15 cellular contexts compared by ENCODE assay signal in genomic region chr10:70515035-70515702, GRCh38. TPM values are rescaled to one million over a fixed set of nuclear protein-coding genes. Genes with fewer than 3 reads are reported as not detected.
A peak's percentile ranks its signal among the peaks of the same experiment; 100 is the strongest.
DNase-seq lines count a peak whose midpoint lies in the region; ATAC-seq and TF ChIP-seq lines count a peak whose summit lies in the region.
"Had no signal": no experiment of that assay in that cellular context is flagged by ENCODE, and none has a peak within 500 bp of the region (broad histone marks: within the 10 kb centered on the region; RNA-seq: fewer than 3 reads in every experiment).

No MANE protein-coding gene starts in this region.

- WGBS in psoas muscle, 3 donors: 46 to 54% (median 49%) methylated on average over 8 of the region's 8 CpGs
- WGBS in transverse colon (ENCODE audit: low coverage in 1 of 2), 2 donors: 75% methylated on average over 8 of the region's 8 CpGs; no CpG with 5 or more reads in 1 of the 2 donors

- no peaks in the 10 kb centered on the region for H3K36me3 Mint-ChIP-seq in MCF 10A (ENCODE audit: insufficient read depth, unreplicated experiment)

- no peaks in the 10 kb centered on the region for H3K27me3 Mint-ChIP-seq in MCF 10A (ENCODE audit: insufficient read depth, unreplicated experiment)

- no peak for TF ChIP-seq EP300 in transverse colon (IDR thresholded peaks at IDR 0.05; ENCODE audit: low read depth)

- ATAC-seq in psoas muscle (peak; percentile 84 to 90 (median 88)), GM18498 (IDR thresholded peaks at IDR 0.05; ENCODE audit: unreplicated experiment) (no peak), HG03432 (IDR thresholded peaks at IDR 0.05; ENCODE audit: unreplicated experiment) (no peak)

- H3K27me3 ChIP-seq in breast epithelium: no peaks in the 10 kb centered on the region
- no peaks in the 10 kb centered on the region for H3K27me3 ChIP-seq in psoas muscle (ENCODE audit: insufficient read depth in 3 of 3, low read length in 2 of 3)
- H3K27me3 ChIP-seq in transverse colon: no peaks in the 10 kb centered on the region

- H3K27ac ChIP-seq in breast epithelium: no peak overlapping the region
- H3K27ac ChIP-seq in caudate nucleus (ENCODE audit: low read depth, low read length): peak overlapping the region; percentile 56
- peak overlapping the region; percentile 36 for H3K27ac ChIP-seq in psoas muscle
- no peak overlapping the region for H3K27ac ChIP-seq in transverse colon
- H3K27ac ChIP-seq: C4-2B had no signal

- H3K4me3 ChIP-seq in breast epithelium: no peak overlapping the region
- H3K4me3 ChIP-seq in psoas muscle: no peak overlapping the region
- H3K4me3 ChIP-seq in transverse colon: no peak overlapping the region

- no peak for TF ChIP-seq CTCF in MCF 10A (IDR thresholded peaks at IDR 0.05; ENCODE audit: unreplicated experiment)
- no peak for TF ChIP-seq CTCF in breast epithelium (IDR thresholded peaks at IDR 0.05)
- no peak for TF ChIP-seq CTCF in psoas muscle (IDR thresholded peaks at IDR 0.05)
- no peak for TF ChIP-seq CTCF in transverse colon (IDR thresholded peaks at IDR 0.05)

- H3K4me1 ChIP-seq in breast epithelium (peaks cover 0 to 8% of the 10 kb centered on the region in 2 donors), psoas muscle (peaks cover 34% of the 10 kb centered on the region), transverse colon (peaks cover 6 to 26% (median 12%) of the 10 kb centered on the region in 4 donors)

- no peak for DNase-seq in MCF 10A (ENCODE audit: unreplicated experiment)
- DNase-seq in breast epithelium (ENCODE audit: low spot score in 2 of 2): no peak
- DNase-seq in caudate nucleus (lab: John Stamatoyannopoulos, UW): no peak
- peak in 1 of 2 donors; percentile 76 for DNase-seq in psoas muscle
- no peak for DNase-seq in GDM1 (lab: John Stamatoyannopoulos, UW)
- no peak for DNase-seq in transverse colon
- DNase-seq: 8988T, Kasumi-1, NCI-H1417, NCI-H1930, NCI-H2171, NCI-H510A treated with DMSO at 0.1 percent for 48 hours had no signal

- no peaks in the 10 kb centered on the region for H3K9me3 Mint-ChIP-seq in MCF 10A (ENCODE audit: unreplicated experiment)

- BruUV-seq in MCF 10A (replicated peaks; lab: Mats Ljungman, UMichigan): no TSS peak

- CTCF ChIA-PET in MCF 10A (lab: Yijun Ruan, JAX): no interaction called here

- H3K9me3 ChIP-seq in breast epithelium (no peaks in the 10 kb centered on the region), psoas muscle (no peaks in the 10 kb centered on the region), transverse colon (no peaks in the 10 kb centered on the region)

- in situ Hi-C loops in transverse colon (cut with MboI; ENCODE audit: low pct_ligation_motif_present in 1 of 4, low pct_unique_long_range_greater_than_20kb in 1 of 4, low sequenced_read_pairs in 3 of 4): no loop called here

- POLR2A ChIA-PET in MCF 10A (lab: Yijun Ruan, JAX): no interaction called here

- intact Hi-C loops in MCF 10A (cut with micrococcal nuclease): no loop called here
- intact Hi-C loops in breast epithelium (cut with DNase I; ENCODE audit: low total_unique reads): loop anchor here (1.0 kb wide), 1 partner anchor 41 kb away; no protein-coding TSS in a partner anchor
- intact Hi-C loops in psoas muscle (cut with DNase I): no loop called here
- intact Hi-C loops in transverse colon (cut with DNase I; ENCODE audit: low total_unique reads): no loop called here

- TF ChIP-seq POLR2A in breast epithelium (IDR thresholded peaks at IDR 0.05) (no peak), transverse colon (IDR thresholded peaks at IDR 0.05) (no peak)

- H3K36me3 ChIP-seq in breast epithelium (no peaks in the 10 kb centered on the region), psoas muscle (ENCODE audit: insufficient read depth in 1 of 2, low read depth in 1 of 2) (no peaks in the 10 kb centered on the region), transverse colon (no peaks in the 10 kb centered on the region)

- H3K4me3 Mint-ChIP-seq in MCF 10A (ENCODE audit: unreplicated experiment): no peak overlapping the region

- no peaks in the 10 kb centered on the region for H3K4me1 Mint-ChIP-seq in MCF 10A (ENCODE audit: insufficient read depth, unreplicated experiment)

- peak overlapping the region; percentile 32 for H3K27ac Mint-ChIP-seq in MCF 10A (ENCODE audit: low read depth, unreplicated experiment)

RNA-seq across cellular contexts. Expression of gene PALD1, which starts 36.6 kb away (rescaled TPM):
- 0.12 TPM in 1 of 2 replicates, not detected in the other for total RNA-seq in MCF 10A (2022)
- total RNA-seq in breast epithelium: 1 to 10 TPM; 1.9 to 7.5 (median 5.9) TPM
- total RNA-seq in psoas muscle: 1 to 10 TPM; 2.8 to 4.0 (median 3.3) TPM
- 1 to 10 TPM; 1.0 to 2.5 (median 2.4) TPM for polyA plus RNA-seq in psoas muscle
- total RNA-seq in transverse colon: 1 to 10 TPM; 1.4 to 5.2 (median 4.0) TPM

Comparison
In these comparisons a context has a peak if more than half of its experiments do, and no peak if none do; other contexts are left out.
1. H3K27ac ChIP-seq: peak in caudate nucleus (single experiment) and psoas muscle (single experiment); none in breast epithelium (0 of 2) and transverse colon (0 of 4).
2. ATAC-seq: peak in psoas muscle (4 of 4); none in GM18498 (single experiment) and HG03432 (single experiment).